In genomic region chr15:86064326-86064725, GRCh38 we compare ENCODE assay signal across 21 cellular contexts. TPM values are rescaled to one million over a fixed set of nuclear protein-coding genes. Genes with fewer than 3 reads are reported as not detected.
"Had no signal": no experiment of that assay in that cellular context is flagged by ENCODE, and none has a peak within 500 bp of the region (broad histone marks: within the 10 kb centered on the region; RNA-seq: fewer than 3 reads in every experiment).

No MANE protein-coding gene starts in this region.

- H3K9me3 ChIP-seq: SK-N-SH had no signal

- H3K9ac ChIP-seq: SK-N-SH had no signal

- H3K4me2 ChIP-seq: SK-N-SH had no signal

- H3K9me2 ChIP-seq: SK-N-SH had no signal

- DNase-seq: KBM-7, MV-4-11, NCI-H1048, NCI-H1105, NCI-H1417 treated with DMSO at 0.1 percent for 48 hours, NCI-H146, NCI-H1694 treated with DMSO at 0.1 percent for 48 hours, NCI-H1930, NCI-H2081, NCI-H2107, NCI-H345, NCI-H446 treated with DMSO at 0.1 percent for 48 hours, NCI-H510A treated with DMSO at 0.1 percent for 48 hours, NCI-H526, Right ventricle myocardium superior, RPMI8226, SK-N-SH, SW 1271 had no signal

RNA-seq across cellular contexts. Expression of gene AGBL1, which starts 15.3 kb away (rescaled TPM):
- total RNA-seq: HT-29, MCF 10A, Right ventricle myocardium superior, SK-MEL-5 had no signal
- polyA plus RNA-seq: SK-N-SH had no signal
